8 cellular contexts compared by ENCODE assay signal in genomic region chr20:18567739-18568091, GRCh38. TPM values are rescaled to one million over a fixed set of nuclear protein-coding genes. Genes with fewer than 3 reads are reported as not detected.
DNase-seq lines count a peak whose midpoint lies in the region; ATAC-seq, FAIRE-seq and TF ChIP-seq lines count a peak whose summit lies in the region.

No MANE protein-coding gene starts in this region.

- peak overlapping the region; percentile 85; the same call in 1 of the 2 replicates for H2AFZ ChIP-seq in OCI-LY1 (ENCODE audit: low read length)
- peak overlapping the region; percentile 36 for H2AFZ ChIP-seq in endothelial cell of umbilical vein (ENCODE audit: low read depth, low read length)

- H3K27me3 ChIP-seq in OCI-LY1 (ENCODE audit: insufficient read depth, low read length) (no peaks in the 10 kb centered on the region), endothelial cell of umbilical vein (ENCODE audit: control insufficient read depth in 2 of 2, insufficient read depth in 2 of 2, low read length in 2 of 2) (no peaks in the 10 kb centered on the region)

- peak overlapping the region; percentile 61 for H3K27ac ChIP-seq in OCI-LY1 (ENCODE audit: low read depth, low read length, poor library complexity, severe bottlenecking)
- peak overlapping the region; percentile 22 for H3K27ac ChIP-seq in endothelial cell of umbilical vein (ENCODE audit: insufficient read depth, low read depth, low read length)

- POLR2A ChIA-PET in endothelial cell of umbilical vein (lab: Charles Lee) = no interaction called here

- H3K36me3 ChIP-seq in OCI-LY1 (ENCODE audit: insufficient read depth, low read length) = peaks cover 32% of the 10 kb centered on the region
- no peaks in the 10 kb centered on the region for H3K36me3 ChIP-seq in endothelial cell of umbilical vein (ENCODE audit: control insufficient read depth in 2 of 2, extremely low read depth in 1 of 2, insufficient read depth in 2 of 2, low read length in 2 of 2)

- FAIRE-seq in endothelial cell of umbilical vein (lab: Jason Lieb, UNC) = no peak

- no peaks in the 10 kb centered on the region for H3K9me3 ChIP-seq in OCI-LY1 (ENCODE audit: low read length)
- no peaks in the 10 kb centered on the region for H3K9me3 ChIP-seq in endothelial cell of umbilical vein (replicated peaks; ENCODE audit: control insufficient read depth, insufficient read depth, low read length)

- H3K4me2 ChIP-seq in OCI-LY1 (ENCODE audit: low read length) (peak overlapping the region; percentile 69), endothelial cell of umbilical vein (ENCODE audit: insufficient read depth, low read length) (peak overlapping the region; percentile 83)

- dilution Hi-C loops in endothelial cell of umbilical vein (cut with MboI; ENCODE audit: extremely low pct_ligation_motif_present, low sequenced_read_pairs) = no loop called here

- peak overlapping the region; percentile 96 for H3K9ac ChIP-seq in OCI-LY1 (ENCODE audit: low read length)
- peak overlapping the region; percentile 73 for H3K9ac ChIP-seq in endothelial cell of umbilical vein (replicated peaks; ENCODE audit: extremely low read depth, insufficient read depth, low read length)

- no peaks in the 10 kb centered on the region for H3K9me2 ChIP-seq in OCI-LY1 (ENCODE audit: low read depth, low read length)

- BruUV-seq in endothelial cell of umbilical vein (replicated peaks; lab: Mats Ljungman, UMichigan) = no TSS peak

- H3K4me1 ChIP-seq in OCI-LY1 (ENCODE audit: insufficient read depth, low read length, severe bottlenecking) (peaks cover 14% of the 10 kb centered on the region), endothelial cell of umbilical vein (ENCODE audit: control insufficient read depth, extremely low read depth, insufficient read depth, low read length) (peaks cover 10% of the 10 kb centered on the region)

- H4K20me1 ChIP-seq in OCI-LY1 (ENCODE audit: insufficient read depth, low read length) (no peaks in the 10 kb centered on the region), endothelial cell of umbilical vein (replicated peaks; ENCODE audit: control insufficient read depth, extremely low read depth, insufficient read depth, low read length) (no peaks in the 10 kb centered on the region)

- DNase-seq in Right ventricle myocardium inferior (ENCODE audit: missing footprints) = no peak
- no peak for DNase-seq in cardiac septum (ENCODE audit: low spot score)
- DNase-seq in endothelial cell of umbilical vein (ENCODE audit: low read depth, low spot score) = no peak
- DNase-seq in omental fat pad (ENCODE audit: low spot score) = no peak
- DNase-seq in dedifferentiated amniotic fluid mesenchymal stem cell (ENCODE audit: extremely low spot score) = no peak
- no peak for DNase-seq in GM10266 (ENCODE audit: extremely low spot score)
- no peak for DNase-seq in AML-193 (lab: John Stamatoyannopoulos, UW)

- peaks cover 10% of the 10 kb centered on the region for H3K79me2 ChIP-seq in OCI-LY1 (ENCODE audit: insufficient read depth, low read length)
- H3K79me2 ChIP-seq in endothelial cell of umbilical vein (ENCODE audit: control insufficient read depth, insufficient read depth, low read length) = peaks cover 10% of the 10 kb centered on the region

- ATAC-seq in Right ventricle myocardium inferior = peak; percentile 11
- ATAC-seq in omental fat pad (ENCODE audit: low FRiP score) = peak; percentile 56

- TF ChIP-seq CTCF in OCI-LY1 (IDR thresholded peaks at IDR 0.05; ENCODE audit: low read length) (no peak), endothelial cell of umbilical vein (IDR thresholded peaks at IDR 0.05; ENCODE audit: extremely low read depth in 1 of 2, insufficient read depth in 1 of 2, low read depth in 1 of 2, low read length in 2 of 2) (no peak), omental fat pad (IDR thresholded peaks at IDR 0.05) (no peak), GM10266 (IDR thresholded peaks at IDR 0.05; ENCODE audit: control insufficient read depth, insufficient read depth, low read depth, missing control alignments) (no peak)

- H3K4me3 ChIP-seq in OCI-LY1 (ENCODE audit: low read depth, low read length, poor library complexity, severe bottlenecking) (peak overlapping the region; percentile 95), endothelial cell of umbilical vein (replicated peaks in 1 of 3; ENCODE audit: insufficient read depth in 1 of 3, low read depth in 1 of 3, low read length in 3 of 3) (peak overlapping the region; percentile 68 to 86 (median 72))

- no peaks in the 10 kb centered on the region for H3F3A ChIP-seq in OCI-LY1 (ENCODE audit: insufficient read depth, low read length)

- no peaks in the 10 kb centered on the region for H3K9me1 ChIP-seq in endothelial cell of umbilical vein (replicated peaks; ENCODE audit: control insufficient read depth, extremely low read depth, insufficient read depth, low read length)

- CTCF ChIA-PET in endothelial cell of umbilical vein (lab: Charles Lee) = no interaction called here

- intact Hi-C loops in Right ventricle myocardium inferior (cut with DNase I) = loop anchor here (2.0 kb wide), 2 partner anchors 19 to 61 kb away; partner anchors contain the start of gene SEC23B
- intact Hi-C loops in cardiac septum (cut with DNase I) = loop anchor here (5.0 kb wide), 1 partner anchor 60 kb away; the partner anchor contains the start of gene SEC23B
- intact Hi-C loops in endothelial cell of umbilical vein (cut with micrococcal nuclease) = loop anchor here (1.0 kb wide), 2 partner anchors 20 to 60 kb away; partner anchors contain the start of gene SEC23B

- no peak for TF ChIP-seq POLR2A in endothelial cell of umbilical vein (IDR thresholded peaks at IDR 0.05; ENCODE audit: low read depth, low read length)

TF ChIP-seq in endothelial cell of umbilical vein, 7 proteins besides CTCF, POLR2A, EP300 and RAD21:
- TF ChIP-seq GATA2 (IDR thresholded peaks at IDR 0.05; ENCODE audit: insufficient read depth, insufficient read length, low read depth, low read length) = no peak
- no peak for TF ChIP-seq JUN (IDR thresholded peaks at IDR 0.05; ENCODE audit: borderline replicate concordance, insufficient read depth, insufficient read length, low read depth)
- TF ChIP-seq, protein P1, sequence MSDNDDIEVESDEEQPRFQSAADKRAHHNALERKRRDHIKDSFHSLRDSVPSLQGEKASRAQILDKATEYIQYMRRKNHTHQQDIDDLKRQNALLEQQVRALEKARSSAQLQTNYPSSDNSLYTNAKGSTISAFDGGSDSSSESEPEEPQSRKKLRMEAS (IDR thresholded peaks at IDR 0.05; ENCODE audit: insufficient read depth, insufficient read length) = no peak
- TF ChIP-seq FOS (IDR thresholded peaks at IDR 0.05; ENCODE audit: borderline replicate concordance, insufficient read depth, low read length) = no peak
- TF ChIP-seq EZH2 (IDR thresholded peaks at IDR 0.05; ENCODE audit: borderline replicate concordance, low read depth, low read length, severe bottlenecking) = no peak
- TF ChIP-seq POLR2AphosphoS5 (IDR thresholded peaks at IDR 0.05; ENCODE audit: insufficient read depth, low read depth, low read length) = no peak
- no peak for TF ChIP-seq MYC (IDR thresholded peaks at IDR 0.05; ENCODE audit: low read depth, low read length)

RNA-seq across cellular contexts. Expression of gene SMIM26, which starts 0.5 kb away (rescaled TPM):
- total RNA-seq in Right ventricle myocardium inferior (111 TPM), cardiac septum (84.4 TPM), endothelial cell of umbilical vein (54.1 and 62.4 TPM in 2 replicates), omental fat pad (100 to 1,000 TPM in 3 of 4 donors, 10 to 100 TPM in 1; 84.2 to 145 (median 113) TPM)
- 54.0 and 92.0 TPM in 2 replicates for polyA plus RNA-seq in endothelial cell of umbilical vein
- polyA plus RNA-seq in endothelial cell of umbilical vein (2011; cell fraction: cytosol; rRNA removed) = 93.4 and 126 TPM in 2 replicates
- polyA plus RNA-seq in endothelial cell of umbilical vein (2011; cell fraction: nucleus; rRNA removed) = 31.3 and 31.5 TPM in 2 replicates
- 92.3 and 101 TPM in 2 replicates for polyA plus RNA-seq in endothelial cell of umbilical vein (2012)
- 147 and 164 TPM in 2 replicates for polyA minus RNA-seq in endothelial cell of umbilical vein
- 22.7 TPM for polyA minus RNA-seq in endothelial cell of umbilical vein (2011; cell fraction: cytosol; rRNA and poly(A)+ RNA removed)
- 13.4 and 15.8 TPM in 2 replicates for polyA minus RNA-seq in endothelial cell of umbilical vein (2011; cell fraction: nucleus; rRNA and poly(A)+ RNA removed)

RNA-seq across cellular contexts. Expression of gene DTD1, which starts 20.1 kb away (rescaled TPM):
- 11.4 TPM for total RNA-seq in Right ventricle myocardium inferior
- total RNA-seq in cardiac septum = 14.3 TPM
- 50.8 and 62.9 TPM in 2 replicates for total RNA-seq in endothelial cell of umbilical vein
- 39.6 and 48.2 TPM in 2 replicates for polyA plus RNA-seq in endothelial cell of umbilical vein
- 56.6 and 68.0 TPM in 2 replicates for polyA plus RNA-seq in endothelial cell of umbilical vein (2011; cell fraction: cytosol; rRNA removed)
- 22.7 and 28.2 TPM in 2 replicates for polyA plus RNA-seq in endothelial cell of umbilical vein (2011; cell fraction: nucleus; rRNA removed)
- 65.2 and 77.4 TPM in 2 replicates for polyA plus RNA-seq in endothelial cell of umbilical vein (2012)
- polyA minus RNA-seq in endothelial cell of umbilical vein = 30.5 and 45.0 TPM in 2 replicates
- 12.5 TPM for polyA minus RNA-seq in endothelial cell of umbilical vein (2011; cell fraction: cytosol; rRNA and poly(A)+ RNA removed)
- polyA minus RNA-seq in endothelial cell of umbilical vein (2011; cell fraction: nucleus; rRNA and poly(A)+ RNA removed) = 11.8 and 13.1 TPM in 2 replicates
- 10 to 100 TPM; 20.6 to 35.7 (median 26.7) TPM for total RNA-seq in omental fat pad

RNA-seq across cellular contexts. Expression of gene SEC23B, which starts 60.0 kb away (rescaled TPM):
- total RNA-seq in Right ventricle myocardium inferior (8.9 TPM), cardiac septum (15.4 TPM), endothelial cell of umbilical vein (38.0 and 42.5 TPM in 2 replicates), omental fat pad (10 to 100 TPM; 35.5 to 44.6 (median 38.5) TPM)
- 38.7 and 44.0 TPM in 2 replicates for polyA plus RNA-seq in endothelial cell of umbilical vein
- polyA plus RNA-seq in endothelial cell of umbilical vein (2011; cell fraction: cytosol; rRNA removed) = 37.7 and 45.1 TPM in 2 replicates
- polyA plus RNA-seq in endothelial cell of umbilical vein (2011; cell fraction: nucleus; rRNA removed) = 42.0 and 48.1 TPM in 2 replicates
- 48.6 and 56.7 TPM in 2 replicates for polyA plus RNA-seq in endothelial cell of umbilical vein (2012)
- polyA minus RNA-seq in endothelial cell of umbilical vein = 67.9 and 83.8 TPM in 2 replicates
- polyA minus RNA-seq in endothelial cell of umbilical vein (2011; cell fraction: cytosol; rRNA and poly(A)+ RNA removed) = 37.0 TPM
- polyA minus RNA-seq in endothelial cell of umbilical vein (2011; cell fraction: nucleus; rRNA and poly(A)+ RNA removed) = 26.9 and 47.1 TPM in 2 replicates
